In the genomic region with DNA sequence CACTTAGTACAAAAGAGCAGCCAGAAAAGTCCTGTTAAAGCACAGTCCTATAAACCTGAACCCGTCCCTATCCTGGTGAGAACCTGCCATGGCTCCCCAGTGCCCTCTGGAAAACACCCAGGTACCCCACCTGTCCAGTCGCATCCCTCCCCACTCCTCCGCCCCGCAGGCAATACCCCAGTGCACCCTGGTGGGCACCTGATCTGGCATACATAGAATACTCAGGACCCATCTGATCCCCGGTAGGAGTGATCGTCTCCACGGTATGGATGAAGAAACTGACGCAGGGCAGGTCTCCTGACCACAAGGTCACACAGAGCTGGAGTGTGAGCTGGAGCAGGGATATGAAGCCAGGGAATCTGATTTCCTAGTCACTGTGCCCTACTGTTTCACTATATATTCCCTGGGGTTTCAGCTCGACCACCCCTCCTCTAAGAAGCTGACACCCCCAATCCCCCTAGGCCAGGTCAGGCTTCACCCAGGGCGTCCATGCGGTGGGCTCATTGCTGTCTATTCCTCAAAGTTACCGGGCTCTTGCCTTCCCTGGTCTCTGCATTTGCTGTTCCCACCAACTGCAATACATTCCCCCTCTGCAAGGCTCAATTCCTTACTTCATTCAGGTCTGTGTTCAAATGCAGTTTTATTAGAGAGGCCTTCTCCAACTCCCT, we compare ENCODE assay signal across 6 cellular contexts. TPM values are rescaled to one million over a fixed set of nuclear protein-coding genes. Genes with fewer than 3 reads are reported as not detected.
A peak's percentile ranks its signal among the peaks of the same experiment; 100 is the strongest.
DNase-seq lines count a peak whose midpoint lies in the region; ATAC-seq and TF ChIP-seq lines count a peak whose summit lies in the region.

No MANE protein-coding gene starts in this region.

- H3K4me3 Mint-ChIP-seq in activated naive CD8-positive, alpha-beta T cell treated with anti-CD3 and anti-CD28 coated beads, Interleukin-2, amount 50 U/mL, for 24 hours = peak overlapping the region; percentile 94
- H3K4me3 Mint-ChIP-seq in mesothelial cell of epicardium = peak overlapping the region; percentile 93

- peaks cover 46% of the 10 kb centered on the region for H3K4me1 Mint-ChIP-seq in activated naive CD8-positive, alpha-beta T cell treated with anti-CD3 and anti-CD28 coated beads, Interleukin-2, amount 50 U/mL, for 24 hours
- peaks cover 24% of the 10 kb centered on the region for H3K4me1 Mint-ChIP-seq in mesothelial cell of epicardium

- H3K9me2 ChIP-seq in DOHH2 (replicated peaks; ENCODE audit: control insufficient read depth, low read length) = no peaks in the 10 kb centered on the region

- H3F3A ChIP-seq in DOHH2 (ENCODE audit: control insufficient read depth, insufficient read depth) = peaks cover 5% of the 10 kb centered on the region; the same call in 1 of the 2 replicates

- peak overlapping the region; percentile 58 for H3K27ac ChIP-seq in DOHH2 (ENCODE audit: low read depth, low read length)

- peak overlapping the region; percentile 74 for H3K4me3 ChIP-seq in DOHH2 (ENCODE audit: low read length)

- TF ChIP-seq CTCF in DOHH2 (IDR thresholded peaks at IDR 0.05; ENCODE audit: low read depth, low read length, poor library complexity, severe bottlenecking) (no peak), mesothelial cell of epicardium (IDR thresholded peaks at IDR 0.05; ENCODE audit: unreplicated experiment) (no peak)

- H3K79me2 ChIP-seq in DOHH2 (ENCODE audit: control insufficient read depth, low read length) = peaks cover 59% of the 10 kb centered on the region

- peaks cover 22% of the 10 kb centered on the region for H3K4me1 ChIP-seq in DOHH2 (ENCODE audit: control insufficient read depth, low read length)

- H3K4me2 ChIP-seq in DOHH2 (ENCODE audit: low read length) = peak overlapping the region; percentile 92

- no peaks in the 10 kb centered on the region for H4K20me1 ChIP-seq in DOHH2 (ENCODE audit: control insufficient read depth, insufficient read depth, low read depth, low read length)

- H3K27me3 Mint-ChIP-seq in activated naive CD8-positive, alpha-beta T cell treated with anti-CD3 and anti-CD28 coated beads, Interleukin-2, amount 50 U/mL, for 24 hours = no peaks in the 10 kb centered on the region
- H3K27me3 Mint-ChIP-seq in mesothelial cell of epicardium (ENCODE audit: low read depth) = no peaks in the 10 kb centered on the region

- no peaks in the 10 kb centered on the region for H3K9me3 Mint-ChIP-seq in activated naive CD8-positive, alpha-beta T cell treated with anti-CD3 and anti-CD28 coated beads, Interleukin-2, amount 50 U/mL, for 24 hours
- no peaks in the 10 kb centered on the region for H3K9me3 Mint-ChIP-seq in mesothelial cell of epicardium

- H3K27me3 ChIP-seq in DOHH2 (ENCODE audit: control insufficient read depth, low read length) = no peaks in the 10 kb centered on the region

- peak; percentile 20 for DNase-seq in activated naive CD8-positive, alpha-beta T cell treated with anti-CD3 and anti-CD28 coated beads, Interleukin-2, amount 50 U/mL, for 24 hours
- no peak for DNase-seq in mesothelial cell of epicardium (ENCODE audit: low spot score in 2 of 2, unreplicated experiment in 2 of 2)
- no peak for DNase-seq in NCI-H2227 treated with DMSO at 0.1 percent for 48 hours (lab: John Stamatoyannopoulos, UW)

- H3K27ac Mint-ChIP-seq in activated naive CD8-positive, alpha-beta T cell treated with anti-CD3 and anti-CD28 coated beads, Interleukin-2, amount 50 U/mL, for 24 hours = peak overlapping the region; percentile 95
- peak overlapping the region; percentile 99 for H3K27ac Mint-ChIP-seq in mesothelial cell of epicardium

- H3K9me3 ChIP-seq in DOHH2 (ENCODE audit: control insufficient read depth, insufficient read depth, low read length) = no peaks in the 10 kb centered on the region

- peaks cover 10% of the 10 kb centered on the region for H3K36me3 ChIP-seq in DOHH2 (ENCODE audit: control insufficient read depth, low read length)

- ATAC-seq in activated naive CD8-positive, alpha-beta T cell treated with anti-CD3 and anti-CD28 coated beads, Interleukin-2, amount 50 U/mL, for 24 hours = no peak
- no peak for ATAC-seq in GM21423 (IDR thresholded peaks at IDR 0.05; ENCODE audit: unreplicated experiment)
- ATAC-seq in HG03175 (IDR thresholded peaks at IDR 0.05; ENCODE audit: unreplicated experiment) = no peak

- peaks cover 30% of the 10 kb centered on the region for H3K36me3 Mint-ChIP-seq in activated naive CD8-positive, alpha-beta T cell treated with anti-CD3 and anti-CD28 coated beads, Interleukin-2, amount 50 U/mL, for 24 hours (ENCODE audit: low read depth)
- peaks cover 14% of the 10 kb centered on the region for H3K36me3 Mint-ChIP-seq in mesothelial cell of epicardium

RNA-seq across cellular contexts. Expression of a gene that starts 12.6 kb away (rescaled TPM):
- total RNA-seq in mesothelial cell of epicardium = 30.6 to 37.3 TPM (median 36.6 TPM) in 3 replicates

RNA-seq across cellular contexts. Expression of a gene that starts 15.1 kb away (rescaled TPM):
- total RNA-seq in mesothelial cell of epicardium = not detected in 3 replicates

RNA-seq across cellular contexts. Expression of a gene that starts 25.7 kb away (rescaled TPM):
- total RNA-seq in mesothelial cell of epicardium = 8.0 to 10.6 TPM (median 9.1 TPM) in 3 replicates

RNA-seq across cellular contexts. Expression of a gene that starts 26.4 kb away (rescaled TPM):
- 440 to 462 TPM (median 461 TPM) in 3 replicates for total RNA-seq in mesothelial cell of epicardium

RNA-seq across cellular contexts. Expression of a gene that starts 50.1 kb away (rescaled TPM):
- 3.6 to 5.1 TPM (median 4.1 TPM) in 3 replicates for total RNA-seq in mesothelial cell of epicardium
